ENCODE assay signal across 8 cellular contexts in the genomic region with DNA sequence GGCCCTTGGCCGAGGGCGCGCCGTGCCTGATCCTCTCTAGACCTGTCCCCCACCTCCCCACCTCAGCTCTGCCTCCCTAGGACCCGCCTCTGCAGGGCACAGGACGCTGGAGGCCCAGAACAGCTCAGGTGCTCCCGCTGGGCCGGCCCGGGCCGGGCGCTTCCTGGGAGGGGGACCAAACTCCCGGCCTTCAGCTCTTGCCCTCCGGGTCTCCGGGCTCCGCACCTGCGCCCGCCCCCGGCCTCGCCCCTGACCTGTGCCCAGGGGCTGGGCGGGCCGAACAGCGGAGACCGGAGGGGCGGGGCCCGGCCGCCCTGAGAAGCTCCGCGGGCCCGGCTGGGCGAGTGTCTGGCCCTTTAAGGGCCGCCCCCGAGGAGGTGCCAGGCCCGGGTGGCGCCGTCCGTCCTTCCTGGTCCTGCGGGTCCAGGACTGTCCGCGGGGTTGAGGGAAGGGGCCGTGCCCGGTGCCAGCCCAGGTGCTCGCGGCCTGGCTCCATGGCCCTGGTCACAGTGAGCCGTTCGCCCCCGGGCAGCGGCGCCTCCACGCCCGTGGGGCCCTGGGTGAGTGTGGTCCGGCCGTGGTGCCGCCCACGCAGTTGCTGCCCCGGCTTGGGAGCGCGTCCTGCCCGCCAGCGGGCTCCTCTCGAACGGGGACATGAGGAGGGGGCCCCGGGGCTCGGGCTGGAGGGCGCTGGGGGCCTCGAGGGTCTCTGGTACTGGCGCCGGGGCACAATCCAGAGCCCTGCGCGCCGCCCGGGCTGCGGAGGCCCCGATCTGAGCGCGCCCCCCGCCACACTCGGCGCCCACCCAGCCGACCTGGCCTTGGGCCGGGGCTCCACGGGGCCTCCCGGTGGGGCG. TPM values are rescaled to one million over a fixed set of nuclear protein-coding genes. Genes with fewer than 3 reads are reported as not detected.
A peak's percentile ranks its signal among the peaks of the same experiment; 100 is the strongest.
DNase-seq lines count a peak whose midpoint lies in the region; ATAC-seq, FAIRE-seq and TF ChIP-seq lines count a peak whose summit lies in the region.

A gene with protein sequence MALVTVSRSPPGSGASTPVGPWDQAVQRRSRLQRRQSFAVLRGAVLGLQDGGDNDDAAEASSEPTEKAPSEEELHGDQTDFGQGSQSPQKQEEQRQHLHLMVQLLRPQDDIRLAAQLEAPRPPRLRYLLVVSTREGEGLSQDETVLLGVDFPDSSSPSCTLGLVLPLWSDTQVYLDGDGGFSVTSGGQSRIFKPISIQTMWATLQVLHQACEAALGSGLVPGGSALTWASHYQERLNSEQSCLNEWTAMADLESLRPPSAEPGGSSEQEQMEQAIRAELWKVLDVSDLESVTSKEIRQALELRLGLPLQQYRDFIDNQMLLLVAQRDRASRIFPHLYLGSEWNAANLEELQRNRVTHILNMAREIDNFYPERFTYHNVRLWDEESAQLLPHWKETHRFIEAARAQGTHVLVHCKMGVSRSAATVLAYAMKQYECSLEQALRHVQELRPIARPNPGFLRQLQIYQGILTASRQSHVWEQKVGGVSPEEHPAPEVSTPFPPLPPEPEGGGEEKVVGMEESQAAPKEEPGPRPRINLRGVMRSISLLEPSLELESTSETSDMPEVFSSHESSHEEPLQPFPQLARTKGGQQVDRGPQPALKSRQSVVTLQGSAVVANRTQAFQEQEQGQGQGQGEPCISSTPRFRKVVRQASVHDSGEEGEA (plus strand): TSS at position 399 of the 857 bp plus-strand sequence. CDS start 96 bp downstream, at position 495.

- peak within 1 kb of the TSS in 6 of 7 donors; percentile 47 to 72 (median 64) for H3K27ac Mint-ChIP-seq in CD4-positive, alpha-beta memory T cell

- peak within 1 kb of the TSS; percentile 79 for H3K9ac ChIP-seq in iPS-15b (ENCODE audit: low read depth, low read length)

- H3K4me1 ChIP-seq in CD4-positive, alpha-beta memory T cell (ENCODE audit: insufficient read depth, low read length): peaks cover 19% of the 10 kb centered on the region
- no peaks in the 10 kb centered on the region for H3K4me1 ChIP-seq in iPS-15b (ENCODE audit: control insufficient read depth, insufficient read depth, low read length)

- intact Hi-C loops in CD4-positive, alpha-beta memory T cell (cut with micrococcal nuclease): loop anchor here (2.0 kb wide), 2 partner anchors 13 to 15 kb away; a partner anchor contains a TSS

- no peaks in the 10 kb centered on the region for H3K27me3 Mint-ChIP-seq in CD4-positive, alpha-beta memory T cell

- H3K27me3 ChIP-seq in CD4-positive, alpha-beta memory T cell (ENCODE audit: insufficient read depth, low read length): no peaks in the 10 kb centered on the region
- no peaks in the 10 kb centered on the region for H3K27me3 ChIP-seq in bronchial epithelial cell (ENCODE audit: control insufficient read depth, insufficient read depth, low read length)
- peaks cover 3% of the 10 kb centered on the region for H3K27me3 ChIP-seq in iPS-15b (ENCODE audit: control insufficient read depth, insufficient read depth, low read length)

- peaks cover 7 to 30% (median 13%) of the 10 kb centered on the region in 4 donors for H3K4me1 Mint-ChIP-seq in CD4-positive, alpha-beta memory T cell

- POLR2A ChIA-PET in CD4-positive, alpha-beta memory T cell (lab: Charles Lee; ENCODE audit: partially characterized antibody): interaction anchor here (0.8 to 14.6 kb wide), 18 partner anchors 8 to 687 kb away, joined by 3 to 196 read pairs (median 4); a partner anchor contains a TSS

- no peak for TF ChIP-seq CTCF in bronchial epithelial cell (IDR thresholded peaks at IDR 0.05; ENCODE audit: insufficient read depth, low read length, severe bottlenecking)

- no peaks in the 10 kb centered on the region for H3K9me3 ChIP-seq in CD4-positive, alpha-beta memory T cell (ENCODE audit: control insufficient read depth in 1 of 2, low read length in 2 of 2)
- no peaks in the 10 kb centered on the region for H3K9me3 ChIP-seq in iPS-15b (ENCODE audit: control insufficient read depth, insufficient read depth, low read length)

- ATAC-seq in HG03432 (IDR thresholded peaks at IDR 0.05; ENCODE audit: unreplicated experiment): no peak

- peak within 1 kb of the TSS in 1 of 2 donors; percentile 66 for H3K4me3 ChIP-seq in CD4-positive, alpha-beta memory T cell (ENCODE audit: low read length in 2 of 2)
- H3K4me3 ChIP-seq in bronchial epithelial cell (ENCODE audit: low read depth, low read length) (peak within 1 kb of the TSS; percentile 96), iPS-15b (ENCODE audit: low read depth, low read length) (peak within 1 kb of the TSS; percentile 68)

- H3K9me3 Mint-ChIP-seq in CD4-positive, alpha-beta memory T cell: no peaks in the 10 kb centered on the region

- FAIRE-seq in bronchial epithelial cell (lab: Jason Lieb, UNC): no peak

- CTCF ChIA-PET in CD4-positive, alpha-beta memory T cell (lab: Charles Lee; ENCODE audit: partially characterized antibody): interaction anchor here (0.7 to 3.6 kb wide), 11 partner anchors 9 to 48 kb away, joined by 3 to 9 read pairs (median 5); a partner anchor contains a TSS

- DNase-seq in CD4-positive, alpha-beta memory T cell: peak in 3 of 5 donors; percentile 19 to 42 (median 28)
- DNase-seq in HuH-7 (ENCODE audit: low spot score) (peak; percentile 100), SW 1271 (lab: John Stamatoyannopoulos, UW) (peak; percentile 67 to 75), bronchial epithelial cell (ENCODE audit: low read depth) (peak; percentile 47), retina (peak; percentile 80), germinal center (ENCODE audit: low spot score) (no peak)

- H3K36me3 Mint-ChIP-seq in CD4-positive, alpha-beta memory T cell: peaks cover 4 to 18% of the 10 kb centered on the region in 2 donors

- peak within 1 kb of the TSS; percentile 68 for H3K27ac ChIP-seq in CD4-positive, alpha-beta memory T cell (ENCODE audit: low read depth, low read length)

- H3K4me3 Mint-ChIP-seq in CD4-positive, alpha-beta memory T cell: peak within 1 kb of the TSS; percentile 48 to 80 (median 70)

- H3K36me3 ChIP-seq in CD4-positive, alpha-beta memory T cell (ENCODE audit: insufficient read depth, low read length): peaks cover 27% of the 10 kb centered on the region
- H3K36me3 ChIP-seq in bronchial epithelial cell (ENCODE audit: control insufficient read depth, insufficient read depth, low read length) (peaks cover 34% of the 10 kb centered on the region), iPS-15b (ENCODE audit: control insufficient read depth, insufficient read depth, low read length) (peaks cover 19% of the 10 kb centered on the region)

RNA-seq across cellular contexts. Expression of the gene that starts here (rescaled TPM):
- total RNA-seq in CD4-positive, alpha-beta memory T cell: 10 to 100 TPM; 22.5 to 26.3 TPM
- polyA plus RNA-seq in CD4-positive, alpha-beta memory T cell: 1 to 10 TPM in 1 of 2 donors, under 1 TPM in 1; 0.79 to 6.5 TPM
- total RNA-seq in bronchial epithelial cell: 32.0 and 35.0 TPM in 2 replicates
